In the genomic region with DNA sequence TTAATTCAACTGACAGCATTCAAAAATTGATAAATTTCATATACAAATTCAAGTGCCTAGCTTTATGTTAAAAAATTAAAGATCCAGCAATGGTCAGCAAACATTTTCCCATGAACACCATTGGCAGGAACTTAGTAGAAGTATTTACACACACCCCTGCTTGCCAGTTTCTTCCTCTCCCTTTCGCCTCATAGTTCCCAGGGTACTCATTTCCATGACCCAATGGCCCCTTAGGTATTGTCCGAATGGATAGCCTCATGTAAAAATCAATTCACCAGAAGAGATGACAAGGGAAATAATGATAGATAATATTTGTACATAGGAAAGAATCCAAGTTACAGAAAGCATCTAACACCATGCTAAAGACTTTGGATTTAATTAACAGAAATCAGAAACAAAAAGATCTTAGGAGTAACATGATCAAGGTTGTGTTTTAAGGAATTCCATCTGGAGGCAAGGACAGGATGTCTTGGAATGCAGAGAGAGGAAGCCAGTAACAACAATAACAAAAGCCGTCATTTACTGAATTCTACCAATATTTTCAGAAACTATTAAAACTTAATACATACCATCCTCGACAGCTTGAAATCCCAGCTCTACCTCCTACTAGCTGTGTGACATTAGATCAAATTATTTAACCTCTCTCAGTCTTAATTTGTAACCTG, we compare ENCODE assay signal across 19 cellular contexts.
DNase-seq lines count a peak whose midpoint lies in the region; ATAC-seq, FAIRE-seq and TF ChIP-seq lines count a peak whose summit lies in the region.
"Had no signal": no experiment of that assay in that cellular context is flagged by ENCODE, and none has a peak within 500 bp of the region (broad histone marks: within the 10 kb centered on the region; RNA-seq: fewer than 3 reads in every experiment).

No MANE protein-coding gene starts in this region.

- no TSS peak for BruUV-seq in endothelial cell of umbilical vein (replicated peaks; lab: Mats Ljungman, UMichigan)

- no peaks in the 10 kb centered on the region for H3K36me3 Mint-ChIP-seq in astrocyte (ENCODE audit: low read depth, unreplicated experiment)
- H3K36me3 Mint-ChIP-seq in nephron progenitor cell (ENCODE audit: low read depth), result no peaks in the 10 kb centered on the region
- H3K36me3 Mint-ChIP-seq: CD4-positive, alpha-beta memory T cell had no signal

- H3K4me1 Mint-ChIP-seq in astrocyte (ENCODE audit: low read depth, unreplicated experiment) (peaks cover 3% of the 10 kb centered on the region), nephron progenitor cell (peaks cover 44% of the 10 kb centered on the region)
- H3K4me1 Mint-ChIP-seq: CD4-positive, alpha-beta memory T cell had no signal

- H3K27ac ChIP-seq in astrocyte (ENCODE audit: low read depth, low read length) (no peak overlapping the region), endothelial cell of umbilical vein (ENCODE audit: insufficient read depth, low read depth, low read length) (peak overlapping the region; percentile 66), spleen (no peak overlapping the region)
- H3K27ac ChIP-seq: RWPE1 had no signal

- DNase-seq in EL (peak; percentile 13), astrocyte (ENCODE audit: low read depth) (no peak), endothelial cell of umbilical vein (ENCODE audit: low read depth, low spot score) (peak; percentile 44), nephron progenitor cell (no peak), activated T-cell treated with anti-CD3 and anti-CD28 coated beads for 4 hours (no peak), spleen (no peak)
- DNase-seq: ACHN; BE2C; Calu3; CD4-positive, alpha-beta memory T cell; DMS53; HCEC 1CT; NCI-H2029; NCI-H2171; NCI-H748 treated with DMSO at 0.1 percent for 48 hours; PC-3 had no signal

- no peak for ATAC-seq in HG02885 (IDR thresholded peaks at IDR 0.05; ENCODE audit: poor library complexity, unreplicated experiment)
- no peak for ATAC-seq in activated CD4-positive, CD25-positive, alpha-beta regulatory T cell treated with anti-CD3 and anti-CD28 coated beads, Interleukin-2, amount 50 U/mL, for 24 hours
- ATAC-seq: PC-3 had no signal

- no peak overlapping the region for H3K4me2 ChIP-seq in astrocyte (ENCODE audit: low read length)
- H3K4me2 ChIP-seq in endothelial cell of umbilical vein (ENCODE audit: insufficient read depth, low read length), result peak overlapping the region; percentile 8

- dilution Hi-C loops in endothelial cell of umbilical vein (cut with MboI; ENCODE audit: extremely low pct_ligation_motif_present, low sequenced_read_pairs), result no loop called here

- H3K4me3 ChIP-seq in astrocyte (ENCODE audit: insufficient read depth, low read depth, low read length) (no peak overlapping the region), endothelial cell of umbilical vein (replicated peaks in 1 of 3; ENCODE audit: insufficient read depth in 1 of 3, low read depth in 1 of 3, low read length in 3 of 3) (no peak overlapping the region), spleen (no peak overlapping the region)

- CTCF ChIA-PET in endothelial cell of umbilical vein (lab: Charles Lee), result no interaction called here

- peaks cover 2% of the 10 kb centered on the region for H3K9me3 Mint-ChIP-seq in astrocyte (ENCODE audit: unreplicated experiment)
- peaks cover 3% of the 10 kb centered on the region for H3K9me3 Mint-ChIP-seq in nephron progenitor cell
- H3K9me3 Mint-ChIP-seq: CD4-positive, alpha-beta memory T cell had no signal

- H2AFZ ChIP-seq in astrocyte (ENCODE audit: low read depth, low read length) (no peak overlapping the region), endothelial cell of umbilical vein (ENCODE audit: low read depth, low read length) (no peak overlapping the region)

- no peak overlapping the region for H3K9ac ChIP-seq in astrocyte (ENCODE audit: low read length)
- no peak overlapping the region for H3K9ac ChIP-seq in endothelial cell of umbilical vein (replicated peaks; ENCODE audit: extremely low read depth, insufficient read depth, low read length)

- H3K27me3 ChIP-seq in astrocyte (ENCODE audit: insufficient read depth, low read length) (no peaks in the 10 kb centered on the region), endothelial cell of umbilical vein (ENCODE audit: control insufficient read depth in 2 of 2, insufficient read depth in 2 of 2, low read length in 2 of 2) (no peaks in the 10 kb centered on the region), spleen (replicated peaks in 1 of 7) (peaks cover 0 to 12% (median 0%) of the 10 kb centered on the region in 7 donors)
- H3K27me3 ChIP-seq: BE2C had no signal

- TF ChIP-seq POLR2A in endothelial cell of umbilical vein (IDR thresholded peaks at IDR 0.05; ENCODE audit: low read depth, low read length), result no peak
- TF ChIP-seq POLR2A in spleen (IDR thresholded peaks at IDR 0.05), result no peak

- H3K4me3 Mint-ChIP-seq in astrocyte (ENCODE audit: unreplicated experiment), result no peak overlapping the region
- H3K4me3 Mint-ChIP-seq in nephron progenitor cell, result no peak overlapping the region
- H3K4me3 Mint-ChIP-seq: CD4-positive, alpha-beta memory T cell had no signal

- H4K20me1 ChIP-seq in astrocyte (ENCODE audit: insufficient read depth, low read length) (no peaks in the 10 kb centered on the region), endothelial cell of umbilical vein (replicated peaks; ENCODE audit: control insufficient read depth, extremely low read depth, insufficient read depth, low read length) (no peaks in the 10 kb centered on the region)

- POLR2A ChIA-PET in endothelial cell of umbilical vein (lab: Charles Lee), result no interaction called here

- FAIRE-seq in astrocyte (lab: Jason Lieb, UNC) (peak; percentile 43), endothelial cell of umbilical vein (lab: Jason Lieb, UNC) (peak; percentile 44)

- H3K9me3 ChIP-seq in astrocyte (ENCODE audit: insufficient read depth, low read depth, low read length) (no peaks in the 10 kb centered on the region), endothelial cell of umbilical vein (replicated peaks; ENCODE audit: control insufficient read depth, insufficient read depth, low read length) (no peaks in the 10 kb centered on the region), spleen (no peaks in the 10 kb centered on the region)
- H3K9me3 ChIP-seq: BE2C had no signal

- H3K36me3 ChIP-seq in astrocyte (ENCODE audit: insufficient read depth, low read length) (no peaks in the 10 kb centered on the region), endothelial cell of umbilical vein (ENCODE audit: control insufficient read depth in 2 of 2, extremely low read depth in 1 of 2, insufficient read depth in 2 of 2, low read length in 2 of 2) (no peaks in the 10 kb centered on the region), spleen (no peaks in the 10 kb centered on the region)
- H3K36me3 ChIP-seq: BE2C had no signal

- 43 to 77% (median 69%) methylated on average over 4 of the region's 4 CpGs for WGBS in spleen, 5 donors

- H3K9me1 ChIP-seq in endothelial cell of umbilical vein (replicated peaks; ENCODE audit: control insufficient read depth, extremely low read depth, insufficient read depth, low read length), result no peaks in the 10 kb centered on the region

- H3K79me2 ChIP-seq in astrocyte (ENCODE audit: insufficient read depth, low read length) (no peaks in the 10 kb centered on the region), endothelial cell of umbilical vein (ENCODE audit: control insufficient read depth, insufficient read depth, low read length) (no peaks in the 10 kb centered on the region)

- H3K4me1 ChIP-seq in astrocyte (ENCODE audit: insufficient read depth, low read length) (no peaks in the 10 kb centered on the region), endothelial cell of umbilical vein (ENCODE audit: control insufficient read depth, extremely low read depth, insufficient read depth, low read length) (peaks cover 8% of the 10 kb centered on the region), spleen (no peaks in the 10 kb centered on the region)
- H3K4me1 ChIP-seq: BE2C had no signal

- H3K27me3 Mint-ChIP-seq in astrocyte (ENCODE audit: low read depth, unreplicated experiment) (peaks cover 2% of the 10 kb centered on the region), nephron progenitor cell (ENCODE audit: low read depth, poor library complexity) (no peaks in the 10 kb centered on the region)

- intact Hi-C loops in endothelial cell of umbilical vein (cut with micrococcal nuclease) (loop anchor here (1.0 to 10.0 kb wide), 4 partner anchors 43 to 421 kb away; partner anchors contain the start of gene IRS1), spleen (cut with DNase I; ENCODE audit: low total_unique reads) (no loop called here)

- H3K27ac Mint-ChIP-seq in astrocyte (ENCODE audit: unreplicated experiment) (no peak overlapping the region), nephron progenitor cell (peak overlapping the region; percentile 72)

- no peak for TF ChIP-seq CTCF in astrocyte (IDR thresholded peaks at IDR 0.05; ENCODE audit: insufficient read depth, low read depth, low read length)
- TF ChIP-seq CTCF in endothelial cell of umbilical vein (IDR thresholded peaks at IDR 0.05; ENCODE audit: extremely low read depth in 1 of 2, insufficient read depth in 1 of 2, low read depth in 1 of 2, low read length in 2 of 2), result no peak
- no peak for TF ChIP-seq CTCF in nephron progenitor cell (IDR thresholded peaks at IDR 0.05)
- TF ChIP-seq CTCF in spleen (IDR thresholded peaks at IDR 0.05 in 8 of 11, conservative IDR thresholded peaks at IDR 0.05 in 3 of 11), result no peak

TF ChIP-seq in endothelial cell of umbilical vein, 7 proteins besides CTCF, POLR2A, EP300 and RAD21:
- no peak for TF ChIP-seq GATA2 (IDR thresholded peaks at IDR 0.05; ENCODE audit: insufficient read depth, insufficient read length, low read depth, low read length)
- no peak for TF ChIP-seq FOS (IDR thresholded peaks at IDR 0.05; ENCODE audit: borderline replicate concordance, insufficient read depth, low read length)
- TF ChIP-seq MYC (IDR thresholded peaks at IDR 0.05; ENCODE audit: low read depth, low read length), result no peak
- TF ChIP-seq POLR2AphosphoS5 (IDR thresholded peaks at IDR 0.05; ENCODE audit: insufficient read depth, low read depth, low read length), result no peak
- TF ChIP-seq, protein P1, sequence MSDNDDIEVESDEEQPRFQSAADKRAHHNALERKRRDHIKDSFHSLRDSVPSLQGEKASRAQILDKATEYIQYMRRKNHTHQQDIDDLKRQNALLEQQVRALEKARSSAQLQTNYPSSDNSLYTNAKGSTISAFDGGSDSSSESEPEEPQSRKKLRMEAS (IDR thresholded peaks at IDR 0.05; ENCODE audit: insufficient read depth, insufficient read length), result no peak
- no peak for TF ChIP-seq EZH2 (IDR thresholded peaks at IDR 0.05; ENCODE audit: borderline replicate concordance, low read depth, low read length, severe bottlenecking)
- TF ChIP-seq JUN (IDR thresholded peaks at IDR 0.05; ENCODE audit: borderline replicate concordance, insufficient read depth, insufficient read length, low read depth), result no peak

Comparison
In these comparisons a context has a peak if more than half of its experiments do, and no peak if none do; other contexts are left out.
1. DNase-seq: peak in EL (single experiment) and endothelial cell of umbilical vein (single experiment); none in astrocyte (single experiment), nephron progenitor cell (single experiment), activated T-cell treated with anti-CD3 and anti-CD28 coated beads for 4 hours (single experiment) and spleen (single experiment).